Comparison of ENCODE assay signal across 8 cellular contexts in the genomic region with DNA sequence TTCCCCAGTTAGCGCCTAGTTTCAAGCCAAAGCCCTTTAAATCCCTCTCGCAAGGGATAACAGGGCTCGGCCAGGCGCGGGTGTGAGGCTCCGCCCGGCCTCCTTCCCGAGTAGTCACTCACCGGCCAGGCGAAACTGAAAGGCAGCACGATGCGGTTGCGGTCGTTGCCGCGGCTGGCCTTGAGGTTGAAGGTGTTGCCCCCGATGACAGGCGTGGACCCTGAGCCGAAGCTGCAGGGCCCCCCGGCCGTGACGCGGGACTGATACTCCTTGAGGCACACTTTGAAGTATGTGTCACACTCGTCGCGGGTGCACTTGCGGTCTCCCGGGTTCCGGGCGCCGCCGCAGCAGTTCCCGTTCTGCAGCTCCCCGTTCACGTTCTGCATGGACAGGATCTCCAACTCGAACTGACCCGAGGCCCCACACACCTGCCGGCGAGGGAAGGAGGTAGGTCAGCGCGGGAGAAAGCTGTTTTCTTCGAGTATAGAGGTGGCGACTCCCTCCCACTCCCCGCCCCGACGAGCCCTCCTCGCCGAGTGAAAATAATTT. TPM values are rescaled to one million over a fixed set of nuclear protein-coding genes. Genes with fewer than 3 reads are reported as not detected.
DNase-seq lines count a peak whose midpoint lies in the region; ATAC-seq and TF ChIP-seq lines count a peak whose summit lies in the region.

No MANE protein-coding gene starts in this region.

- no peak for TF ChIP-seq CTCF in colonic mucosa (IDR thresholded peaks at IDR 0.05)
- TF ChIP-seq CTCF in left lung (IDR thresholded peaks at IDR 0.05), result no peak

- H3K27me3 ChIP-seq in colonic mucosa, result no peaks in the 10 kb centered on the region
- peaks cover 0 to 11% of the 10 kb centered on the region in 2 donors for H3K27me3 ChIP-seq in left lung

- ATAC-seq in left lung (peak; percentile 16), HG03354 (IDR thresholded peaks at IDR 0.05; ENCODE audit: poor library complexity, severe bottlenecking, unreplicated experiment) (no peak), HG03457 (IDR thresholded peaks at IDR 0.05; ENCODE audit: unreplicated experiment) (no peak)

- H3K4me3 ChIP-seq in colonic mucosa (peak overlapping the region; percentile 77), left lung (peak overlapping the region; percentile 73 to 82)

- TF ChIP-seq EP300 in Ishikawa (IDR thresholded peaks at IDR 0.05; ENCODE audit: borderline replicate concordance), result no peak

- no peaks in the 10 kb centered on the region for H3K4me1 ChIP-seq in colonic mucosa
- peaks cover 9 to 58% of the 10 kb centered on the region in 2 donors for H3K4me1 ChIP-seq in left lung

- H3K36me3 ChIP-seq in colonic mucosa (no peaks in the 10 kb centered on the region), left lung (peaks cover 0 to 15% of the 10 kb centered on the region in 2 donors)

- H3K27ac ChIP-seq in colonic mucosa (peak overlapping the region; percentile 100), left lung (peak overlapping the region; percentile 98 to 99)

- H3K9me3 ChIP-seq in colonic mucosa, result no peaks in the 10 kb centered on the region
- no peaks in the 10 kb centered on the region for H3K9me3 ChIP-seq in left lung

- peak; percentile 72 for DNase-seq in DMS53 treated with DMSO at 0.1 percent for 48 hours (lab: John Stamatoyannopoulos, UW; ENCODE audit: unreplicated experiment)
- peak in 3 of 5 experiments; percentile 9 to 53 (median 14) for DNase-seq in T-helper 2 cell
- DNase-seq in colonic mucosa, result peak; percentile 69
- peak; percentile 75 to 92 for DNase-seq in left lung
- peak; percentile 48 to 56 for DNase-seq in stimulated activated CD8-positive, alpha-beta memory T cell treated with anti-CD3 and anti-CD28 coated beads, Interleukin-15, amount 100 ng/mL, for 48 hours (ENCODE audit: low read depth in 2 of 2)

- intact Hi-C loops in colonic mucosa (cut with DNase I), result loop anchor here (5.0 to 10.0 kb wide), 3 partner anchors 238 to 600 kb away; partner anchors contain the start of genes MKKS and SLX4IP
- intact Hi-C loops in left lung (cut with DNase I), result loop anchor here in 1 of 2 donors (10.0 kb wide), 2 partner anchors 542 to 592 kb away; no protein-coding TSS in a partner anchor

- no peak for TF ChIP-seq RAD21 in Ishikawa (IDR thresholded peaks at IDR 0.05; ENCODE audit: low read depth)

- peak overlapping the region; percentile 90 to 99 for H3K9ac ChIP-seq in colonic mucosa (ENCODE audit: low read depth in 2 of 2, low read length in 2 of 2)

TF ChIP-seq in Ishikawa, 13 proteins besides CTCF, POLR2A, EP300 and RAD21:
- TF ChIP-seq NFIC (IDR thresholded peaks at IDR 0.05), result no peak
- TF ChIP-seq, protein P1, sequence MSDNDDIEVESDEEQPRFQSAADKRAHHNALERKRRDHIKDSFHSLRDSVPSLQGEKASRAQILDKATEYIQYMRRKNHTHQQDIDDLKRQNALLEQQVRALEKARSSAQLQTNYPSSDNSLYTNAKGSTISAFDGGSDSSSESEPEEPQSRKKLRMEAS (IDR thresholded peaks at IDR 0.05), result peak; percentile 47; the same call in 1 of the 2 replicates

RNA-seq across cellular contexts. Expression of gene JAG1, which starts 1.1 kb away (rescaled TPM):
- total RNA-seq in colonic mucosa (100 to 1,000 TPM in 1 of 2 donors, 10 to 100 TPM in 1; 66.5 to 102 TPM), left lung (10 to 100 TPM; 31.2 to 65.0 TPM)

Comparison
In these comparisons a context has a peak if more than half of its experiments do, and no peak if none do; other contexts are left out.
1. DNase-seq: peak in every context shown above with its lines; median percentile 84 in left lung; 72 in DMS53 treated with DMSO at 0.1 percent for 48 hours; 69 in colonic mucosa; 52 in stimulated activated CD8-positive, alpha-beta memory T cell treated with anti-CD3 and anti-CD28 coated beads, Interleukin-15, amount 100 ng/mL, for 48 hours; 14 in T-helper 2 cell.